Comparison of ENCODE assay signal across 19 cellular contexts in the genomic region with DNA sequence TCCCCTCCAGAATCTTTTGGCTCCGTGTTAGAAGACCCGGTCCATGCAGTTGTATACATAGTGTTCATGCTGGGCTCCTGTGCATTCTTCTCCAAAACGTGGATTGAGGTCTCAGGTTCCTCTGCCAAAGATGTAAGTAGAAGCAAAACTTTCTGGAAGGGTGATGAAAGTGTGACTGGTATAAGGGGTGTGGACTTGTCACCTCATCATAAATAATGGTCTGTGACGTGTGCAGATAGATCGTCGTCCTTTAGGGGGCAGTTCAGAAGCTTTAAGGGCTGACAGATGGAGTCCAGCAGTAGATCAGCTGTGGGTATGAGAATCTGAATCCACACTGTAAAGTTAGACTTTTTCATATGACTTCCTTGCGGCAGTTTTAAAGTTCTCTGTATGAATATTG. TPM values are rescaled to one million over a fixed set of nuclear protein-coding genes. Genes with fewer than 3 reads are reported as not detected.
DNase-seq lines count a peak whose midpoint lies in the region; ATAC-seq, FAIRE-seq and TF ChIP-seq lines count a peak whose summit lies in the region.
"Had no signal": no experiment of that assay in that cellular context is flagged by ENCODE, and none has a peak within 500 bp of the region (broad histone marks: within the 10 kb centered on the region; RNA-seq: fewer than 3 reads in every experiment).

No MANE protein-coding gene starts in this region.

- BruUV-seq in GM12878 (replicated peaks; lab: Mats Ljungman, UMichigan): no TSS peak

- H3K4me3 ChIP-seq in A549 (no peak overlapping the region), GM12878 (no peak overlapping the region)
- H3K4me3 ChIP-seq: cardiac muscle cell, gastroesophageal sphincter, lung, psoas muscle had no signal

- WGBS in A549 (ENCODE audit: missing lambda C conversion rate): 55% methylated on average over 7 of the region's 7 CpGs
- 85% methylated on average over 7 of the region's 7 CpGs for WGBS in GM12878 (ENCODE audit: insufficient coverage, insufficient replicate concordance, low lambda C conversion rate, missing lambda C conversion rate)

- H3K9me3 Mint-ChIP-seq in activated CD4-positive, alpha-beta memory T cell treated with anti-CD3 and anti-CD28 coated beads for 36 hours: no peaks in the 10 kb centered on the region
- H3K9me3 Mint-ChIP-seq: CD4-positive, CD25-positive, alpha-beta regulatory T cell had no signal

- no peak overlapping the region for H3K4me3 Mint-ChIP-seq in activated CD4-positive, alpha-beta memory T cell treated with anti-CD3 and anti-CD28 coated beads for 36 hours

- no peak overlapping the region for H2AFZ ChIP-seq in GM12878 (ENCODE audit: control insufficient read depth, low read depth, low read length)

- no peak overlapping the region for H3K9ac ChIP-seq in GM12878 (ENCODE audit: control insufficient read depth, insufficient read depth, low read length)

- intact Hi-C loops in GM12878 (cut with micrococcal nuclease; ENCODE audit: unreplicated experiment): no loop called here
- intact Hi-C loops in activated CD4-positive, alpha-beta memory T cell treated with anti-CD3 and anti-CD28 coated beads for 36 hours (cut with micrococcal nuclease): no loop called here

- peak in 1 of 2 experiments; percentile 44; a peak in 2 of 6 replicates for ATAC-seq in A549
- ATAC-seq in GM12878: 0 out of 3 replicates have a peak, but pooled peaks have one; percentile 9
- ATAC-seq in GM19324 (IDR thresholded peaks at IDR 0.05; ENCODE audit: low FRiP score, unreplicated experiment): no peak
- ATAC-seq: gastroesophageal sphincter had no signal

- SMC1A ChIA-PET in GM12878 (lab: Charles Lee; ENCODE audit: uncharacterized antibody, unreplicated experiment): interaction anchor here (0.8 kb wide), 1 partner anchor 11 kb away, joined by 3 read pairs; no protein-coding TSS in a partner anchor

- H3K27me3 Mint-ChIP-seq in activated CD4-positive, alpha-beta memory T cell treated with anti-CD3 and anti-CD28 coated beads for 36 hours: no peaks in the 10 kb centered on the region
- H3K27me3 Mint-ChIP-seq: CD4-positive, CD25-positive, alpha-beta regulatory T cell had no signal

- TF ChIP-seq CTCF in A549 (IDR thresholded peaks at IDR 0.05) (no peak), GM12878 (IDR thresholded peaks at IDR 0.05 in 2 of 3, conservative IDR thresholded peaks at IDR 0.05 in 1 of 3; ENCODE audit: control insufficient read depth in 2 of 3, extremely low read depth in 1 of 3, insufficient read depth in 1 of 3, low read depth in 3 of 3, low read length in 3 of 3) (no peak)

- RAD21 ChIA-PET in GM12878 (lab: Charles Lee; ENCODE audit: unreplicated experiment): no interaction called here

- H3K36me3 Mint-ChIP-seq in activated CD4-positive, alpha-beta memory T cell treated with anti-CD3 and anti-CD28 coated beads for 36 hours: peaks cover 56% of the 10 kb centered on the region

- H3K27ac Mint-ChIP-seq in activated CD4-positive, alpha-beta memory T cell treated with anti-CD3 and anti-CD28 coated beads for 36 hours: no peak overlapping the region

- FAIRE-seq in A549 (lab: Jason Lieb, UNC) (no peak), GM12878 (lab: Jason Lieb, UNC) (no peak)
- FAIRE-seq: small intestine had no signal

- TF ChIP-seq RAD21 in A549 (conservative IDR thresholded peaks at IDR 0.05 in 1 of 2, IDR thresholded peaks at IDR 0.05 in 1 of 2) (no peak), GM12878 (IDR thresholded peaks at IDR 0.05; ENCODE audit: insufficient read depth, low read depth, low read length) (no peak)

- in situ Hi-C loops in GM12878 (cut with MboI): no loop called here

- no peaks in the 10 kb centered on the region for H3K9me3 ChIP-seq in A549
- H3K9me3 ChIP-seq in GM12878 (replicated peaks; ENCODE audit: control insufficient read depth, insufficient read depth, low read length): no peaks in the 10 kb centered on the region
- H3K9me3 ChIP-seq: gastroesophageal sphincter, psoas muscle had no signal

- no peaks in the 10 kb centered on the region for H3K79me2 ChIP-seq in GM12878 (ENCODE audit: control insufficient read depth, insufficient read depth, low read length)

- DNase-seq in A549 (ENCODE audit: low read depth in 1 of 2, low spot score in 1 of 2) (peak; percentile 16 to 29), EH (ENCODE audit: low read depth) (peak; percentile 39), NCI-H69 (lab: John Stamatoyannopoulos, UW) (peak; percentile 1), GM12878 (ENCODE audit: low read depth, low spot score) (no peak), hepatic stellate cell (ENCODE audit: low spot score) (no peak), dedifferentiated amniotic fluid mesenchymal stem cell (ENCODE audit: extremely low spot score) (no peak)
- no peak for DNase-seq in activated CD4-positive, alpha-beta memory T cell treated with anti-CD3 and anti-CD28 coated beads for 36 hours
- DNase-seq: activated gamma-delta T cell, amniotic stem cell, KG1, NCI-H2107, NCI-H748 treated with DMSO at 0.1 percent for 48 hours, psoas muscle had no signal

- CTCF ChIA-PET in A549 (lab: Yijun Ruan, JAX): interaction anchor here (0.9 to 2.7 kb wide), 6 partner anchors 9 to 66 kb away, joined by 3 to 13 read pairs (median 7); no protein-coding TSS in a partner anchor
- CTCF ChIA-PET in GM12878 (lab: Yijun Ruan, JAX): interaction anchor here (2.4 to 6.2 kb wide), 2 partner anchors 12 to 66 kb away, joined by 8 to 37 read pairs; no protein-coding TSS in a partner anchor
- CTCF ChIA-PET in activated CD4-positive, alpha-beta memory T cell treated with anti-CD3 and anti-CD28 coated beads for 36 hours (lab: Charles Lee): interaction anchor here (1.2 to 4.0 kb wide), 3 partner anchors 11 to 66 kb away, joined by 3 to 19 read pairs (median 4); no protein-coding TSS in a partner anchor

- H3K4me1 ChIP-seq in A549 (no peaks in the 10 kb centered on the region), GM12878 (ENCODE audit: control insufficient read depth, insufficient read depth, low read length) (no peaks in the 10 kb centered on the region)
- H3K4me1 ChIP-seq: gastroesophageal sphincter, psoas muscle had no signal

- H4K20me1 ChIP-seq in GM12878 (ENCODE audit: control insufficient read depth, insufficient read depth): peaks cover 5% of the 10 kb centered on the region; the same call in 1 of the 2 replicates

- H3K27me3 ChIP-seq in GM12878 (replicated peaks in 1 of 2; ENCODE audit: control insufficient read depth in 2 of 2, insufficient read depth in 2 of 2, low read length in 1 of 2): no peaks in the 10 kb centered on the region
- H3K27me3 ChIP-seq: cardiac muscle cell, gastroesophageal sphincter had no signal

- H3K27ac ChIP-seq in A549 (no peak overlapping the region), GM12878 (ENCODE audit: control insufficient read depth, insufficient read depth) (no peak overlapping the region)
- H3K27ac ChIP-seq: cardiac muscle cell, gastroesophageal sphincter, psoas muscle had no signal

- H3K4me1 Mint-ChIP-seq in activated CD4-positive, alpha-beta memory T cell treated with anti-CD3 and anti-CD28 coated beads for 36 hours (ENCODE audit: low read depth): no peaks in the 10 kb centered on the region

- no peak for TF ChIP-seq POLR2A in A549 (IDR thresholded peaks at IDR 0.05; ENCODE audit: low read length)
- TF ChIP-seq POLR2A in GM12878 (IDR thresholded peaks at IDR 0.05; ENCODE audit: low read depth, low read length): no peak

- no peak for TF ChIP-seq EP300 in A549 (IDR thresholded peaks at IDR 0.05)
- TF ChIP-seq EP300 in GM12878 (IDR thresholded peaks at IDR 0.05; ENCODE audit: borderline replicate concordance in 1 of 2, control insufficient read depth in 1 of 2, low read depth in 2 of 2, low read length in 2 of 2): no peak

- H3K4me2 ChIP-seq in A549: no peak overlapping the region
- H3K4me2 ChIP-seq in GM12878 (ENCODE audit: control insufficient read depth, insufficient read depth): no peak overlapping the region

- POLR2A ChIA-PET in A549 (lab: Yijun Ruan, JAX) (no interaction called here), GM12878 (lab: Charles Lee) (interaction anchor here (3.2 kb wide), 1 partner anchor 11 kb away, joined by 18 read pairs; no protein-coding TSS in a partner anchor)
- POLR2A ChIA-PET in activated CD4-positive, alpha-beta memory T cell treated with anti-CD3 and anti-CD28 coated beads for 36 hours (lab: Charles Lee): no interaction called here

- H3K36me3 ChIP-seq in GM12878 (ENCODE audit: control insufficient read depth in 2 of 2, insufficient read depth in 2 of 2, low read length in 1 of 2): peaks cover 44 to 61% of the 10 kb centered on the region in 2 experiments

RNA-seq across cellular contexts. Expression of gene SEC61A1, which starts 15.2 kb away (rescaled TPM):
- polyA plus RNA-seq in A549 (2011; rRNA removed) (172 and 180 TPM in 2 replicates), A549 (2017; fragmentation: RNase III; extraction: RNeasy Plus Mini Kit Qiagen cat#74134 plus additional on column Dnase treatment) (93.5 to 96.4 TPM (median 96.2 TPM) in 3 replicates), GM12878 (2011; rRNA removed) (126 and 145 TPM in 2 replicates), GM12878 (2014; fragmentation: Illumina TruSeq; extraction: Trizol) (129 and 139 TPM in 2 replicates), GM12878 (2014; fragmentation: Nextera tagmentation; extraction: Ambion mirVana) (1 to 10 TPM; 5.2 to 5.9 TPM), GM12878 (2014; rRNA removed) (133 and 142 TPM in 2 replicates), GM12878 (2016; fragmentation: Nextera tagmentation; extraction: Ambion mirVana) (100 to 1,000 TPM; 254 to 265 TPM)
- polyA plus RNA-seq in A549 (2012; cell fraction: cytosol; rRNA removed): 56.5 and 74.7 TPM in 2 replicates
- polyA plus RNA-seq in A549 (2012; cell fraction: nucleus; rRNA removed): 124 and 128 TPM in 2 replicates
- polyA minus RNA-seq in A549 (2011; rRNA and poly(A)+ RNA removed): 224 and 251 TPM in 2 replicates
- total RNA-seq in GM12878 (2013; cell fraction: nucleolus; rRNA removed): 74.2 and 76.7 TPM in 2 replicates
- total RNA-seq in GM12878 (2014; rRNA removed) (165 and 184 TPM in 2 replicates), GM12878 (2014; rRNA removed; fragmentation: Illumina TruSeq; extraction: Trizol) (102 and 112 TPM in 2 replicates), GM12878 (2021) (167 and 189 TPM in 2 replicates)
- 113 TPM for polyA plus RNA-seq in GM12878 (2011; ENCODE audit: low read depth)
- polyA plus RNA-seq in GM12878 (2011; cell fraction: cytosol; rRNA removed): 121 and 141 TPM in 2 replicates
- 99.6 and 106 TPM in 2 replicates for polyA plus RNA-seq in GM12878 (2011; cell fraction: nucleus; rRNA removed)
- 115 and 141 TPM in 2 replicates for polyA plus RNA-seq in GM12878 (2012)
- polyA minus RNA-seq in GM12878 (2011; rRNA and poly(A)+ RNA removed): 212 and 221 TPM in 2 replicates
- polyA minus RNA-seq in GM12878 (2011; cell fraction: cytosol; rRNA and poly(A)+ RNA removed): 55.7 and 70.0 TPM in 2 replicates
- polyA minus RNA-seq in GM12878 (2011; cell fraction: nucleus; rRNA and poly(A)+ RNA removed): 46.2 and 57.9 TPM in 2 replicates
- total RNA-seq in activated CD4-positive, alpha-beta memory T cell treated with anti-CD3 and anti-CD28 coated beads for 36 hours: 100 to 1,000 TPM; 147 to 149 TPM

RNA-seq across cellular contexts. Expression of gene RUVBL1, which starts 56.1 kb away (rescaled TPM):
- 117 and 144 TPM in 2 replicates for polyA plus RNA-seq in A549 (2011; rRNA removed)
- polyA plus RNA-seq in A549 (2012; cell fraction: cytosol; rRNA removed): 143 and 167 TPM in 2 replicates
- 81.4 and 82.4 TPM in 2 replicates for polyA plus RNA-seq in A549 (2012; cell fraction: nucleus; rRNA removed)
- polyA plus RNA-seq in A549 (2017; fragmentation: RNase III; extraction: RNeasy Plus Mini Kit Qiagen cat#74134 plus additional on column Dnase treatment): 105 to 117 TPM (median 105 TPM) in 3 replicates
- polyA minus RNA-seq in A549 (2011; rRNA and poly(A)+ RNA removed): 95.8 and 106 TPM in 2 replicates
- total RNA-seq in GM12878 (2013; cell fraction: nucleolus; rRNA removed): 40.7 and 41.2 TPM in 2 replicates
- total RNA-seq in GM12878 (2014; rRNA removed): 107 and 114 TPM in 2 replicates
- 86.8 and 89.6 TPM in 2 replicates for total RNA-seq in GM12878 (2014; rRNA removed; fragmentation: Illumina TruSeq; extraction: Trizol)
- total RNA-seq in GM12878 (2021): 77.3 and 78.8 TPM in 2 replicates
- 32.9 TPM for polyA plus RNA-seq in GM12878 (2011; ENCODE audit: low read depth)
- polyA plus RNA-seq in GM12878 (2011; rRNA removed): 44.7 and 59.0 TPM in 2 replicates
- polyA plus RNA-seq in GM12878 (2011; cell fraction: cytosol; rRNA removed): 62.7 and 77.5 TPM in 2 replicates
- polyA plus RNA-seq in GM12878 (2011; cell fraction: nucleus; rRNA removed): 25.2 and 32.9 TPM in 2 replicates
- 46.6 and 48.6 TPM in 2 replicates for polyA plus RNA-seq in GM12878 (2012)
- 98.8 and 108 TPM in 2 replicates for polyA plus RNA-seq in GM12878 (2014; fragmentation: Illumina TruSeq; extraction: Trizol)
- 10 to 100 TPM; 15.2 to 32.5 TPM for polyA plus RNA-seq in GM12878 (2014; fragmentation: Nextera tagmentation; extraction: Ambion mirVana)
- 72.5 and 77.5 TPM in 2 replicates for polyA plus RNA-seq in GM12878 (2014; rRNA removed)
- 100 to 1,000 TPM; 132 to 142 TPM for polyA plus RNA-seq in GM12878 (2016; fragmentation: Nextera tagmentation; extraction: Ambion mirVana)
- polyA minus RNA-seq in GM12878 (2011; rRNA and poly(A)+ RNA removed): 38.6 and 44.2 TPM in 2 replicates
- 17.5 and 28.7 TPM in 2 replicates for polyA minus RNA-seq in GM12878 (2011; cell fraction: cytosol; rRNA and poly(A)+ RNA removed)
- polyA minus RNA-seq in GM12878 (2011; cell fraction: nucleus; rRNA and poly(A)+ RNA removed): 14.5 and 34.2 TPM in 2 replicates
- total RNA-seq in activated CD4-positive, alpha-beta memory T cell treated with anti-CD3 and anti-CD28 coated beads for 36 hours: 10 to 100 TPM; 81.6 to 87.0 TPM

Comparison
In these comparisons a context has a peak if more than half of its experiments do, and no peak if none do; other contexts are left out.
1. DNase-seq: peak in A549 (2 of 2), EH (single experiment) and NCI-H69 (single experiment); none in GM12878 (single experiment), activated CD4-positive, alpha-beta memory T cell treated with anti-CD3 and anti-CD28 coated beads for 36 hours (single experiment), hepatic stellate cell (single experiment) and dedifferentiated amniotic fluid mesenchymal stem cell (single experiment).